In the genomic region with DNA sequence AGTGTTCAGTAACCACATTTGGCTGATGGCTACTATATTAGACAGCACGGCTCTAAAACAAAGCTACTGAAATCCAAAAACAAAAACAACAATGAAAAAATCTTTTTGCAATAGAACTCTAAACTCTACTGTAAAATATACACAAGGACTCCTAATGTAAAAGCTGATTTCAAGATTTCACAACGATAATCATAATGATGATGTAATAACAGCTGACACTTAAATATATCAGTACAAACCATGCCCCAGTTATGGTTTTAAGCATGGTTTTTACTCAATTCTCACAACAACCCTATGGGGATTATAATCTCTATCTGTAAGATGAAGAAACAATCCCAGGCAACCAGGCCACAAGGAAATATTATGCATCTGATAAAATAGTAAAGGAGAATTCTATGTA, we compare ENCODE assay signal across 8 cellular contexts. TPM values are rescaled to one million over a fixed set of nuclear protein-coding genes. Genes with fewer than 3 reads are reported as not detected.
"Had no signal": no experiment of that assay in that cellular context is flagged by ENCODE, and none has a peak within 500 bp of the region (broad histone marks: within the 10 kb centered on the region; RNA-seq: fewer than 3 reads in every experiment).

No MANE protein-coding gene starts in this region.

- H3K4me3 Mint-ChIP-seq: GM23338, H9, IgD-negative memory B cell had no signal

- DNase-seq: H9, HCEC 1CT, Kasumi-1, KG1 had no signal

- H3K27ac ChIP-seq: HL-60 had no signal

- ATAC-seq: GM23338 had no signal

- H3K4me3 ChIP-seq: GM23338 had no signal

- H3K27ac Mint-ChIP-seq: GM23338, H9, IgD-negative memory B cell had no signal

- H3K4me1 Mint-ChIP-seq: GM23338 had no signal

RNA-seq across cellular contexts. Expression of a gene that starts 55.1 kb away (rescaled TPM):
- total RNA-seq: GM23338, H1 had no signal
- polyA plus RNA-seq: GM23338, IgD-negative memory B cell had no signal
